In genomic region chr17:31549525-31550388, GRCh38 we compare ENCODE assay signal across 1 cellular context.
TF ChIP-seq lines count a peak whose summit lies in the region.

No MANE protein-coding gene starts in this region.

TF ChIP-seq in HEK293, 187 proteins besides CTCF, POLR2A, EP300 and RAD21 (continued from another document and continues in another):
- TF ChIP-seq PBX3 (CRISPR knock-in tag; IDR thresholded peaks at IDR 0.05) (peak; percentile 62), BCL11A (tag by site-specific recombination; IDR thresholded peaks at IDR 0.05; ENCODE audit: low read depth) (peak; percentile 12), PRDM4 (tag by site-specific recombination; IDR thresholded peaks at IDR 0.05) (no peak), SP7 (tag by site-specific recombination; IDR thresholded peaks at IDR 0.05) (peak; percentile 87), ZNF362 (tag by site-specific recombination; IDR thresholded peaks at IDR 0.05) (peak; percentile 86), TCF7L2 (IDR thresholded peaks at IDR 0.05; ENCODE audit: borderline replicate concordance, low read depth, low read length) (no peak), ZBTB10 (tag by site-specific recombination; IDR thresholded peaks at IDR 0.05) (peak; percentile 48; the same call in 1 of the 2 replicates), IKZF3 (tag by site-specific recombination; IDR thresholded peaks at IDR 0.05) (peak; percentile 60), ZNF555 (tag by site-specific recombination; conservative IDR thresholded peaks at IDR 0.05) (no peak), ZNF37A (tag by site-specific recombination; IDR thresholded peaks at IDR 0.05) (no peak), TSHZ1 (tag by site-specific recombination; IDR thresholded peaks at IDR 0.05; ENCODE audit: borderline replicate concordance) (peak; percentile 71; the same call in 1 of the 2 replicates), PATZ1 (tag by site-specific recombination; IDR thresholded peaks at IDR 0.05) (peak; percentile 86), ZNF514 (tag by site-specific recombination; IDR thresholded peaks at IDR 0.05) (no peak), MEIS1 (CRISPR knock-in tag; IDR thresholded peaks at IDR 0.05; ENCODE audit: borderline replicate concordance) (no peak), ZNF529 (tag by site-specific recombination; IDR thresholded peaks at IDR 0.05; ENCODE audit: insufficient replicate concordance) (no peak), ZNF473 (tag by site-specific recombination; IDR thresholded peaks at IDR 0.05) (no peak), ZNF10 (tag by site-specific recombination; IDR thresholded peaks at IDR 0.05) (peak; percentile 83), ZNF133 (tag by site-specific recombination; IDR thresholded peaks at IDR 0.05) (no peak), ZNF629 (tag by site-specific recombination; IDR thresholded peaks at IDR 0.05) (peak; percentile 75), ZNF580 (tag by site-specific recombination; IDR thresholded peaks at IDR 0.05) (peak; percentile 94), ZSCAN30 (tag by site-specific recombination; IDR thresholded peaks at IDR 0.05) (peak; percentile 92), ZNF692 (tag by site-specific recombination; IDR thresholded peaks at IDR 0.05) (peak; percentile 67; the same call in 1 of the 2 replicates), ZNF837 (tag by site-specific recombination; IDR thresholded peaks at IDR 0.05) (no peak), ZNF76 (tag by site-specific recombination; IDR thresholded peaks at IDR 0.05; ENCODE audit: borderline replicate concordance, low read depth) (peak; percentile 72), SALL2 (tag by site-specific recombination; IDR thresholded peaks at IDR 0.05; ENCODE audit: borderline replicate concordance) (peak; percentile 91), ZXDB (tag by site-specific recombination; IDR thresholded peaks at IDR 0.05) (peak; percentile 57), ZNF140 (tag by site-specific recombination; IDR thresholded peaks at IDR 0.05) (no peak), ZNF211 (tag by site-specific recombination; IDR thresholded peaks at IDR 0.05; ENCODE audit: low read depth) (no peak), SP3 (tag by site-specific recombination; IDR thresholded peaks at IDR 0.05) (peak; percentile 84), ZNF311 (tag by site-specific recombination; IDR thresholded peaks at IDR 0.05; ENCODE audit: borderline replicate concordance) (no peak), ZSCAN4 (tag by site-specific recombination; IDR thresholded peaks at IDR 0.05) (peak; percentile 45; the same call in 1 of the 2 replicates), ZNF138 (tag by site-specific recombination; IDR thresholded peaks at IDR 0.05; ENCODE audit: borderline replicate concordance) (no peak), KLF7 (tag by site-specific recombination; IDR thresholded peaks at IDR 0.05; ENCODE audit: borderline replicate concordance) (peak; percentile 77; the same call in 1 of the 2 replicates), ZNF544 (tag by site-specific recombination; IDR thresholded peaks at IDR 0.05) (no peak), BCL11B (tag by site-specific recombination; IDR thresholded peaks at IDR 0.05; ENCODE audit: low read depth) (no peak; the same call in 1 of the 2 replicates), ZNF223 (tag by site-specific recombination; IDR thresholded peaks at IDR 0.05) (peak; percentile 52; the same call in 1 of the 2 replicates), ZBTB21 (tag by site-specific recombination; IDR thresholded peaks at IDR 0.05) (0 out of 2 replicates have a peak, but pooled peaks have one; percentile 26), RBAK (tag by site-specific recombination; IDR thresholded peaks at IDR 0.05) (no peak), REPIN1 (tag by site-specific recombination; IDR thresholded peaks at IDR 0.05; ENCODE audit: low read depth) (no peak), ZNF596 (tag by site-specific recombination; IDR thresholded peaks at IDR 0.05) (0 out of 2 replicates have a peak, but pooled peaks have one; percentile 30), KLF1 (tag by site-specific recombination; IDR thresholded peaks at IDR 0.05) (no peak), ZNF16 (tag by site-specific recombination; IDR thresholded peaks at IDR 0.05; ENCODE audit: low read depth) (no peak; the same call in 1 of the 2 replicates), OSR2 (tag by site-specific recombination; IDR thresholded peaks at IDR 0.05) (no peak), ZNF600 (tag by site-specific recombination; IDR thresholded peaks at IDR 0.05) (peak; percentile 39), ZNF24 (tag by site-specific recombination; IDR thresholded peaks at IDR 0.05) (peak; percentile 95), ZNF146 (tag by site-specific recombination; IDR thresholded peaks at IDR 0.05) (peak; percentile 66), ZNF433 (tag by site-specific recombination; IDR thresholded peaks at IDR 0.05; ENCODE audit: low read depth) (no peak), TRIM28 (IDR thresholded peaks at IDR 0.05; ENCODE audit: borderline replicate concordance, low read length) (0 out of 2 replicates have a peak, but pooled peaks have one; percentile 22), YY1 (tag by site-specific recombination; IDR thresholded peaks at IDR 0.05) (no peak), ZNF2 (tag by site-specific recombination; IDR thresholded peaks at IDR 0.05) (peak; percentile 72; the same call in 1 of the 2 replicates), GLIS1 (tag by site-specific recombination; IDR thresholded peaks at IDR 0.05) (peak; percentile 48; the same call in 1 of the 2 replicates), ZNF777 (tag by site-specific recombination; IDR thresholded peaks at IDR 0.05; ENCODE audit: borderline replicate concordance) (peak; percentile 69), ZEB2 (tag by site-specific recombination; IDR thresholded peaks at IDR 0.05) (peak; percentile 99), KLF16 (tag by site-specific recombination; IDR thresholded peaks at IDR 0.05) (peak; percentile 99), ZNF112 (tag by site-specific recombination; IDR thresholded peaks at IDR 0.05) (no peak)
